ENCODE assay signal across 25 cellular contexts in the genomic region with DNA sequence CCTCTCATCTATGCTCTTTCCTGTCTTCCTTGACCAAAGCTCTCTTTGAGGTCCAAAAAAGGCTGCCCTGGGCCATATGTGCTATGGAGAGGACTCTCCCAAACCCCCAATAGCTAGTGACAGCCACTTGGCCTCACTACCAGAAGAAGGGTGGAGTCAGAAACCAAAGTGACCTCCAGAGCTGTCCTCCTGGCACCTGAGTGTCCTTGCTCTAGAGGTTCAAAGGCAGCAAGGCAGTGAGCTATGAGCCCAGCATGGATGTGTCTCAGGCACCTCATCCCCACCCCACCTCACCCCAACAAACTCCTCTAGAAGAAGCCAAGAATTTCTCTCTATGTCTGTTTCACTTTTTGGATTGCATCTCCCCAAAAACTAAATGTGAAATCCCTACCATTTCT. TPM values are rescaled to one million over a fixed set of nuclear protein-coding genes. Genes with fewer than 3 reads are reported as not detected.
DNase-seq lines count a peak whose midpoint lies in the region; ATAC-seq and TF ChIP-seq lines count a peak whose summit lies in the region.
"Had no signal": no experiment of that assay in that cellular context is flagged by ENCODE, and none has a peak within 500 bp of the region (broad histone marks: within the 10 kb centered on the region; RNA-seq: fewer than 3 reads in every experiment).

No MANE protein-coding gene starts in this region.

- intact Hi-C loops in stomach (cut with DNase I; ENCODE audit: low total_unique reads) (no loop called here), Right ventricle myocardium superior (cut with DNase I) (no loop called here)

- H3K4me3 ChIP-seq in osteoblast (ENCODE audit: insufficient read depth, low read length) (no peak overlapping the region), stomach (no peak overlapping the region)
- H3K4me3 ChIP-seq: A549, GM23248 had no signal

- peaks cover 9% of the 10 kb centered on the region for H3K4me1 ChIP-seq in osteoblast (ENCODE audit: insufficient read depth, low read length)
- peaks cover 25 to 48% (median 37%) of the 10 kb centered on the region in 4 donors for H3K4me1 ChIP-seq in stomach

- H3K4me1 Mint-ChIP-seq in activated naive CD8-positive, alpha-beta T cell (ENCODE audit: low read depth) = peaks cover 11% of the 10 kb centered on the region
- H3K4me1 Mint-ChIP-seq in activated naive CD8-positive, alpha-beta T cell treated with anti-CD3 and anti-CD28 coated beads, Interleukin-2, amount 50 U/mL, for 24 hours = peaks cover 5% of the 10 kb centered on the region
- H3K4me1 Mint-ChIP-seq in chondrocyte (ENCODE audit: low read depth) = peaks cover 19% of the 10 kb centered on the region

- no peak for ATAC-seq in activated naive CD8-positive, alpha-beta T cell treated with anti-CD3 and anti-CD28 coated beads, Interleukin-2, amount 50 U/mL, for 24 hours
- no peak for ATAC-seq in Right ventricle myocardium superior (ENCODE audit: poor library complexity)
- ATAC-seq: A549, HCT116 had no signal

- no peaks in the 10 kb centered on the region for H3K79me2 ChIP-seq in osteoblast (ENCODE audit: insufficient read depth, low read length)

- H4K20me1 ChIP-seq in osteoblast (ENCODE audit: insufficient read depth, low read length) = no peaks in the 10 kb centered on the region

- TF ChIP-seq EP300 in stomach (IDR thresholded peaks at IDR 0.05) = no peak

- TF ChIP-seq CTCF in chondrocyte (IDR thresholded peaks at IDR 0.05) = no peak
- no peak for TF ChIP-seq CTCF in osteoblast (IDR thresholded peaks at IDR 0.05; ENCODE audit: extremely low read depth, low read depth, low read length)
- no peak for TF ChIP-seq CTCF in stomach (IDR thresholded peaks at IDR 0.05)
- TF ChIP-seq CTCF in GM20000 (IDR thresholded peaks at IDR 0.05; ENCODE audit: extremely low read depth, missing control alignments) = no peak

- no peaks in the 10 kb centered on the region for H3K9me3 Mint-ChIP-seq in activated naive CD8-positive, alpha-beta T cell (ENCODE audit: low read depth)
- H3K9me3 Mint-ChIP-seq in activated naive CD8-positive, alpha-beta T cell treated with anti-CD3 and anti-CD28 coated beads, Interleukin-2, amount 50 U/mL, for 24 hours = no peaks in the 10 kb centered on the region
- no peaks in the 10 kb centered on the region for H3K9me3 Mint-ChIP-seq in chondrocyte (ENCODE audit: low read depth)
- H3K9me3 Mint-ChIP-seq: CD4-positive, alpha-beta memory T cell; H9 had no signal

- no peaks in the 10 kb centered on the region for H3K36me3 ChIP-seq in osteoblast (ENCODE audit: insufficient read depth, low read length)
- no peaks in the 10 kb centered on the region for H3K36me3 ChIP-seq in stomach
- H3K36me3 ChIP-seq: BE2C had no signal

- H3K4me2 ChIP-seq in osteoblast (ENCODE audit: insufficient read depth, low read length) = no peak overlapping the region
- H3K4me2 ChIP-seq: A549 had no signal

- H3K27me3 ChIP-seq in osteoblast (ENCODE audit: insufficient read depth, low read length) (peaks cover 91% of the 10 kb centered on the region), stomach (peaks cover 0 to 98% (median 38%) of the 10 kb centered on the region in 3 donors)
- H3K27me3 ChIP-seq: BE2C had no signal

- no peak overlapping the region for H2AFZ ChIP-seq in osteoblast (ENCODE audit: low read length)
- H2AFZ ChIP-seq: GM23248 had no signal

- H3K27ac Mint-ChIP-seq in activated naive CD8-positive, alpha-beta T cell = peak overlapping the region; percentile 16
- no peak overlapping the region for H3K27ac Mint-ChIP-seq in activated naive CD8-positive, alpha-beta T cell treated with anti-CD3 and anti-CD28 coated beads, Interleukin-2, amount 50 U/mL, for 24 hours
- no peak overlapping the region for H3K27ac Mint-ChIP-seq in chondrocyte (ENCODE audit: unreplicated experiment)
- H3K27ac Mint-ChIP-seq: H9 had no signal

- TF ChIP-seq POLR2A in stomach (IDR thresholded peaks at IDR 0.05) = no peak

- H3K4me3 Mint-ChIP-seq in activated naive CD8-positive, alpha-beta T cell = no peak overlapping the region
- H3K4me3 Mint-ChIP-seq in activated naive CD8-positive, alpha-beta T cell treated with anti-CD3 and anti-CD28 coated beads, Interleukin-2, amount 50 U/mL, for 24 hours = no peak overlapping the region
- no peak overlapping the region for H3K4me3 Mint-ChIP-seq in chondrocyte (ENCODE audit: unreplicated experiment)
- H3K4me3 Mint-ChIP-seq: CD4-positive, alpha-beta memory T cell; H9 had no signal

- H3K36me3 Mint-ChIP-seq in activated naive CD8-positive, alpha-beta T cell = peaks cover 3% of the 10 kb centered on the region
- H3K36me3 Mint-ChIP-seq in activated naive CD8-positive, alpha-beta T cell treated with anti-CD3 and anti-CD28 coated beads, Interleukin-2, amount 50 U/mL, for 24 hours (ENCODE audit: low read depth) = no peaks in the 10 kb centered on the region
- no peaks in the 10 kb centered on the region for H3K36me3 Mint-ChIP-seq in chondrocyte (ENCODE audit: low read depth)

- H3K27ac ChIP-seq in osteoblast (ENCODE audit: low read depth, low read length) (no peak overlapping the region), stomach (no peak overlapping the region)
- H3K27ac ChIP-seq: 22Rv1, A549, GM23248 had no signal

- H3K9me3 ChIP-seq in osteoblast (ENCODE audit: low read depth, low read length) (no peaks in the 10 kb centered on the region), stomach (no peaks in the 10 kb centered on the region)
- H3K9me3 ChIP-seq: A549, BE2C had no signal

- DNase-seq in activated naive CD8-positive, alpha-beta T cell treated with anti-CD3 and anti-CD28 coated beads, Interleukin-2, amount 50 U/mL, for 24 hours = no peak
- DNase-seq in chondrocyte (ENCODE audit: low spot score) = peak; percentile 8
- peak; percentile 52 for DNase-seq in osteoblast (ENCODE audit: insufficient read length, low spot score, missing footprints)
- DNase-seq in stomach = no peak
- DNase-seq in Right ventricle myocardium superior = no peak
- DNase-seq in GM20000 (ENCODE audit: low spot score) = no peak
- DNase-seq: ACHN; AML-193; BE2C; C1 segment of cervical spinal cord; Calu3; CD4-positive, alpha-beta memory T cell; COR-L47; DMS53; DMS79 treated with DMSO at 0.1 percent for 48 hours; GF-D8; GM23248; H9 had no signal

- peaks cover 33% of the 10 kb centered on the region for H3K27me3 Mint-ChIP-seq in activated naive CD8-positive, alpha-beta T cell
- peaks cover 74% of the 10 kb centered on the region for H3K27me3 Mint-ChIP-seq in activated naive CD8-positive, alpha-beta T cell treated with anti-CD3 and anti-CD28 coated beads, Interleukin-2, amount 50 U/mL, for 24 hours
- H3K27me3 Mint-ChIP-seq in chondrocyte (ENCODE audit: low read depth) = peaks cover 7% of the 10 kb centered on the region

RNA-seq across cellular contexts. Expression of gene AQP5, which starts 4.1 kb away (rescaled TPM):
- total RNA-seq in chondrocyte (0.20 TPM in 1 of 3 replicates, not detected in the others), osteoblast (not detected in 2 replicates), stomach (10 to 100 TPM in 1 of 5 donors, 1 to 10 TPM in 2, not detected in 2; 4.9 to 12.5 (median 6.6) TPM), Right ventricle myocardium superior (0.38 TPM)
- polyA plus RNA-seq in stomach = 10 to 100 TPM in 2 of 3 donors, 1 to 10 TPM in 1; 2.9 to 54.3 (median 10.6) TPM
- total RNA-seq: CD4-positive, alpha-beta memory T cell; Daoy; G401; GM23248; H4 had no signal
- polyA plus RNA-seq: A549; CD4-positive, alpha-beta memory T cell; GM23248 had no signal

RNA-seq across cellular contexts. Expression of gene AQP2, which starts 7.0 kb away (rescaled TPM):
- not detected in 3 replicates for total RNA-seq in chondrocyte
- not detected in 2 replicates for total RNA-seq in osteoblast
- under 1 TPM in 1 of 5 donors, not detected in 4; 0.92 TPM for total RNA-seq in stomach
- polyA plus RNA-seq in stomach = not detected
- not detected for total RNA-seq in Right ventricle myocardium superior
- total RNA-seq: Calu3; CD4-positive, alpha-beta memory T cell; Daoy; G401; GM23248; H4; H9 had no signal
- polyA plus RNA-seq: A549; CD4-positive, alpha-beta memory T cell; GM23248 had no signal

RNA-seq across cellular contexts. Expression of gene AQP6, which starts 15.2 kb away (rescaled TPM):
- total RNA-seq in chondrocyte (not detected in 3 replicates), osteoblast (not detected in 2 replicates), stomach (under 1 TPM in 2 of 5 donors, not detected in 3; 0.18 to 0.45 TPM), Right ventricle myocardium superior (not detected)
- polyA plus RNA-seq in stomach = under 1 TPM in 1 of 3 donors, not detected in 2; 0.58 TPM
- total RNA-seq: CD4-positive, alpha-beta memory T cell; GM23248 had no signal
- polyA plus RNA-seq: CD4-positive, alpha-beta memory T cell; GM23248 had no signal

RNA-seq across cellular contexts. Expression of gene FAIM2, which starts 53.9 kb away (rescaled TPM):
- total RNA-seq in chondrocyte = 0.47 to 1.3 TPM (median 0.74 TPM) in 3 replicates
- 0.88 and 1.4 TPM in 2 replicates for total RNA-seq in osteoblast
- total RNA-seq in stomach = 10 to 100 TPM in 2 of 5 donors, 1 to 10 TPM in 3; 1.2 to 44.6 (median 2.2) TPM
- polyA plus RNA-seq in stomach = 1 to 10 TPM; 1.1 to 1.8 (median 1.6) TPM
- 10.6 TPM for total RNA-seq in Right ventricle myocardium superior
- total RNA-seq: Calu3, G401 had no signal

Comparison
In these comparisons a context has a peak if more than half of its experiments do, and no peak if none do; other contexts are left out.
1. DNase-seq: peak in chondrocyte (single experiment) and osteoblast (single experiment); none in activated naive CD8-positive, alpha-beta T cell treated with anti-CD3 and anti-CD28 coated beads, Interleukin-2, amount 50 U/mL, for 24 hours (single experiment), stomach (single experiment), Right ventricle myocardium superior (single experiment) and GM20000 (single experiment).